In genomic region chr13:32791545-32792172, GRCh38 we compare ENCODE assay signal across 9 cellular contexts.
DNase-seq lines count a peak whose midpoint lies in the region; ATAC-seq, FAIRE-seq and TF ChIP-seq lines count a peak whose summit lies in the region.
"Had no signal": no experiment of that assay in that cellular context is flagged by ENCODE, and none has a peak within 500 bp of the region (broad histone marks: within the 10 kb centered on the region; RNA-seq: fewer than 3 reads in every experiment).

No MANE protein-coding gene starts in this region.

- H3K9me3 ChIP-seq in right cardiac atrium (ENCODE audit: control insufficient read depth, low read length) (no peaks in the 10 kb centered on the region), ascending aorta (no peaks in the 10 kb centered on the region)

- H3K36me3 ChIP-seq in ascending aorta: no peaks in the 10 kb centered on the region

- H3K4me1 ChIP-seq in right cardiac atrium (ENCODE audit: control insufficient read depth, insufficient read depth, low read length): no peaks in the 10 kb centered on the region
- H3K4me1 ChIP-seq in ascending aorta: no peaks in the 10 kb centered on the region

- intact Hi-C loops in right cardiac atrium (cut with DNase I) (no loop called here), Right ventricle myocardium superior (cut with DNase I) (no loop called here), ascending aorta (cut with DNase I) (no loop called here)

- peak; percentile 51 for DNase-seq in DMS53 (lab: John Stamatoyannopoulos, UW)
- peak; percentile 24 for DNase-seq in GM19238 (ENCODE audit: insufficient read length, low spot score)
- DNase-seq in activated gamma-delta T cell treated with anti-CD3 and anti-CD28 coated beads, Interleukin-2, amount 50 U/mL, for 16 hours (ENCODE audit: low read depth): peak; percentile 8
- no peak for DNase-seq in RCC 7860 (ENCODE audit: low spot score)
- no peak for DNase-seq in right cardiac atrium
- no peak for DNase-seq in Right ventricle myocardium superior
- no peak for DNase-seq in ascending aorta (ENCODE audit: low spot score in 2 of 2)
- DNase-seq: nucleus accumbens had no signal

- TF ChIP-seq CTCF in ascending aorta (IDR thresholded peaks at IDR 0.05): no peak

- H3K27ac ChIP-seq in right cardiac atrium (ENCODE audit: low read length): no peak overlapping the region
- no peak overlapping the region for H3K27ac ChIP-seq in ascending aorta

- ATAC-seq in HG03097 (IDR thresholded peaks at IDR 0.05; ENCODE audit: low FRiP score, unreplicated experiment) (peak; percentile 64), right cardiac atrium (no peak), Right ventricle myocardium superior (ENCODE audit: poor library complexity) (no peak)

- WGBS in right cardiac atrium: 71% methylated on average over 8 of the region's 8 CpGs

- FAIRE-seq in RCC 7860 (lab: Jason Lieb, UNC): no peak

- H3K27me3 ChIP-seq in right cardiac atrium (ENCODE audit: control insufficient read depth, insufficient read depth) (no peaks in the 10 kb centered on the region), ascending aorta (no peaks in the 10 kb centered on the region)

- H3K4me3 ChIP-seq in right cardiac atrium (ENCODE audit: low read length) (no peak overlapping the region), ascending aorta (no peak overlapping the region)

Comparison
In these comparisons a context has a peak if more than half of its experiments do, and no peak if none do; other contexts are left out.
1. DNase-seq: peak in DMS53 (single experiment), GM19238 (single experiment) and activated gamma-delta T cell treated with anti-CD3 and anti-CD28 coated beads, Interleukin-2, amount 50 U/mL, for 16 hours (single experiment); none in RCC 7860 (single experiment), right cardiac atrium (0 of 3), Right ventricle myocardium superior (single experiment) and ascending aorta (0 of 2).